In genomic region chr10:30581779-30582380, GRCh38 we compare ENCODE assay signal across 8 cellular contexts. TPM values are rescaled to one million over a fixed set of nuclear protein-coding genes. Genes with fewer than 3 reads are reported as not detected.
DNase-seq lines count a peak whose midpoint lies in the region; FAIRE-seq and TF ChIP-seq lines count a peak whose summit lies in the region.

No MANE protein-coding gene starts in this region.

- peak; percentile 82 for TF ChIP-seq CTCF in left ventricle myocardium inferior (IDR thresholded peaks at IDR 0.05; ENCODE audit: borderline replicate concordance)
- peak; percentile 62 to 84 (median 72) for TF ChIP-seq CTCF in adrenal gland (IDR thresholded peaks at IDR 0.05)
- TF ChIP-seq CTCF in keratinocyte (optimal IDR thresholded peaks at IDR 0.05 in 1 of 3, IDR thresholded peaks at IDR 0.05 in 1 of 3, conservative IDR thresholded peaks at IDR 0.05 in 1 of 3; ENCODE audit: extremely low read depth in 1 of 3, insufficient read depth in 2 of 3, low read length in 3 of 3): peak; percentile 57 to 73 (median 67)
- TF ChIP-seq CTCF in tibial nerve (IDR thresholded peaks at IDR 0.05): peak; percentile 37 to 69 (median 48)

- H3K4me2 ChIP-seq in Karpas-422 (ENCODE audit: low read depth, low read length, poor library complexity, severe bottlenecking) (no peak overlapping the region), keratinocyte (ENCODE audit: control insufficient read depth, extremely low read depth, insufficient read depth, low read depth, low read length) (no peak overlapping the region)

- no peak for TF ChIP-seq EP300 in tibial nerve (IDR thresholded peaks at IDR 0.05)

- DNase-seq in left ventricle myocardium inferior: no peak
- DNase-seq in cardiac septum (ENCODE audit: low spot score): no peak
- DNase-seq in Karpas-422: peak; percentile 77
- peak in 6 of 7 donors; percentile 32 to 64 (median 51) for DNase-seq in adrenal gland
- no peak for DNase-seq in keratinocyte (ENCODE audit: low read depth, low spot score)
- peak in 1 of 2 donors; percentile 28 for DNase-seq in tibial nerve (ENCODE audit: low spot score in 2 of 2)
- no peak for DNase-seq in DMS153 (lab: John Stamatoyannopoulos, UW)
- no peak for DNase-seq in activated CD4-positive, CD25-positive, alpha-beta regulatory T cell (lab: John Stamatoyannopoulos, UW)

- H3K27ac ChIP-seq in left ventricle myocardium inferior (replicated peaks) (peak overlapping the region; percentile 11), Karpas-422 (ENCODE audit: low read length) (no peak overlapping the region), adrenal gland (no peak overlapping the region), keratinocyte (ENCODE audit: control insufficient read depth, insufficient read depth, low read length) (no peak overlapping the region), tibial nerve (no peak overlapping the region)

- H3K36me3 ChIP-seq in left ventricle myocardium inferior: no peaks in the 10 kb centered on the region
- no peaks in the 10 kb centered on the region for H3K36me3 ChIP-seq in Karpas-422 (ENCODE audit: insufficient read depth, low read length)
- no peaks in the 10 kb centered on the region for H3K36me3 ChIP-seq in adrenal gland (replicated peaks in 1 of 2)
- H3K36me3 ChIP-seq in keratinocyte (ENCODE audit: control insufficient read depth in 2 of 2, extremely low read depth in 1 of 2, insufficient read depth in 2 of 2, low read length in 2 of 2): no peaks in the 10 kb centered on the region
- no peaks in the 10 kb centered on the region for H3K36me3 ChIP-seq in tibial nerve

- H3K9me2 ChIP-seq in Karpas-422 (replicated peaks; ENCODE audit: insufficient read depth, low read length): no peaks in the 10 kb centered on the region

- H4K20me1 ChIP-seq in Karpas-422 (ENCODE audit: insufficient read depth, low read depth, low read length) (no peaks in the 10 kb centered on the region), keratinocyte (ENCODE audit: control insufficient read depth, extremely low read depth, insufficient read depth, low read length) (no peaks in the 10 kb centered on the region)

- H3K79me2 ChIP-seq in Karpas-422 (ENCODE audit: low read length) (no peaks in the 10 kb centered on the region), keratinocyte (ENCODE audit: control insufficient read depth, insufficient read depth, low read length) (no peaks in the 10 kb centered on the region)

- dilution Hi-C loops in keratinocyte (cut with MboI; ENCODE audit: extremely low pct_ligation_motif_present, low sequenced_read_pairs): no loop called here

- TF ChIP-seq POLR2A in adrenal gland (IDR thresholded peaks at IDR 0.05): no peak
- TF ChIP-seq POLR2A in tibial nerve (IDR thresholded peaks at IDR 0.05): no peak

- H3K9me3 ChIP-seq in left ventricle myocardium inferior (replicated peaks): no peaks in the 10 kb centered on the region
- no peaks in the 10 kb centered on the region for H3K9me3 ChIP-seq in Karpas-422 (ENCODE audit: low read length)
- H3K9me3 ChIP-seq in adrenal gland (replicated peaks in 1 of 3): no peaks in the 10 kb centered on the region
- H3K9me3 ChIP-seq in keratinocyte (ENCODE audit: control insufficient read depth, low read depth, low read length): no peaks in the 10 kb centered on the region
- H3K9me3 ChIP-seq in tibial nerve: no peaks in the 10 kb centered on the region

- H3K9ac ChIP-seq in Karpas-422 (ENCODE audit: low read length) (no peak overlapping the region), keratinocyte (ENCODE audit: control insufficient read depth, extremely low read depth, insufficient read depth, low read length) (no peak overlapping the region)

- H2AFZ ChIP-seq in Karpas-422 (ENCODE audit: low read length): no peak overlapping the region
- no peak overlapping the region for H2AFZ ChIP-seq in keratinocyte (ENCODE audit: control insufficient read depth, low read length)

- peaks cover 5% of the 10 kb centered on the region for H3K27me3 ChIP-seq in left ventricle myocardium inferior (ENCODE audit: low read depth)
- H3K27me3 ChIP-seq in Karpas-422 (ENCODE audit: low read length): no peaks in the 10 kb centered on the region
- H3K27me3 ChIP-seq in adrenal gland: no peaks in the 10 kb centered on the region
- no peaks in the 10 kb centered on the region for H3K27me3 ChIP-seq in keratinocyte (ENCODE audit: control insufficient read depth, extremely low read depth, insufficient read depth, low read length)
- no peaks in the 10 kb centered on the region for H3K27me3 ChIP-seq in tibial nerve

- H3K4me3 ChIP-seq in left ventricle myocardium inferior: no peak overlapping the region
- H3K4me3 ChIP-seq in Karpas-422 (ENCODE audit: low read length): no peak overlapping the region
- H3K4me3 ChIP-seq in adrenal gland: no peak overlapping the region
- no peak overlapping the region for H3K4me3 ChIP-seq in keratinocyte (ENCODE audit: control insufficient read depth in 2 of 3, extremely low read depth in 1 of 3, insufficient read depth in 2 of 3, low read depth in 1 of 3, low read length in 3 of 3)
- no peak overlapping the region for H3K4me3 ChIP-seq in tibial nerve

- H3K4me1 ChIP-seq in left ventricle myocardium inferior (peaks cover 25% of the 10 kb centered on the region), Karpas-422 (ENCODE audit: low read length) (peaks cover 32% of the 10 kb centered on the region), adrenal gland (replicated peaks in 1 of 2) (peaks cover 6 to 13% of the 10 kb centered on the region in 2 donors), keratinocyte (ENCODE audit: control insufficient read depth, extremely low read depth, insufficient read depth, low read length) (no peaks in the 10 kb centered on the region), tibial nerve (peaks cover 0 to 22% (median 6%) of the 10 kb centered on the region in 4 donors)

- FAIRE-seq in keratinocyte (lab: Jason Lieb, UNC): no peak

- intact Hi-C loops in left ventricle myocardium inferior (cut with micrococcal nuclease): no loop called here
- intact Hi-C loops in cardiac septum (cut with DNase I): loop anchor here (5.0 kb wide), 3 partner anchors 45 to 165 kb away; partner anchors contain the start of gene MAP3K8
- intact Hi-C loops in adrenal gland (cut with DNase I): no loop called here

- no peaks in the 10 kb centered on the region for H3K9me1 ChIP-seq in keratinocyte (ENCODE audit: control insufficient read depth, extremely low read depth, insufficient read depth, low read length)

- WGBS in adrenal gland, 4 donors: 34 to 43% (median 37%) methylated on average over 3 of the region's 3 CpGs
- WGBS in tibial nerve, 2 donors: 42 to 45% methylated on average over 3 of the region's 3 CpGs

RNA-seq across cellular contexts. Expression of gene LYZL2, which starts 47.7 kb away (rescaled TPM):
- total RNA-seq in left ventricle myocardium inferior (not detected), cardiac septum (not detected), adrenal gland (not detected), tibial nerve (not detected)
- not detected in 2 replicates for total RNA-seq in Karpas-422 (2014; rRNA removed; shearing (Covaris generic); ENCODE audit: low replicate concordance)
- polyA plus RNA-seq in adrenal gland (not detected), keratinocyte (not detected in 3 replicates)
- not detected for polyA plus RNA-seq in keratinocyte (2011; ENCODE audit: low read depth)
- polyA plus RNA-seq in keratinocyte (2011; cell fraction: cytosol; rRNA removed): not detected in 2 replicates
- not detected in 2 replicates for polyA plus RNA-seq in keratinocyte (2011; cell fraction: nucleus; rRNA removed)
- not detected in 2 replicates for polyA plus RNA-seq in keratinocyte (2012; ENCODE audit: low replicate concordance)
- not detected in 3 replicates for polyA minus RNA-seq in keratinocyte
- not detected for polyA minus RNA-seq in keratinocyte (2011; cell fraction: cytosol; rRNA and poly(A)+ RNA removed)
- not detected in 2 replicates for polyA minus RNA-seq in keratinocyte (2011; cell fraction: nucleus; rRNA and poly(A)+ RNA removed)

Comparison
In these comparisons a context has a peak if more than half of its experiments do, and no peak if none do; other contexts are left out.
1. DNase-seq: peak in Karpas-422 (single experiment) and adrenal gland (6 of 7); none in left ventricle myocardium inferior (single experiment), cardiac septum (single experiment), keratinocyte (single experiment), DMS153 (single experiment) and activated CD4-positive, CD25-positive, alpha-beta regulatory T cell (0 of 4).
2. Peak in every context shown above with its lines, with median percentiles within 50 percentile points of each other: CTCF ChIP-seq.